In genomic region chr3:30587876-30588275, GRCh38 we compare ENCODE assay signal across 6 cellular contexts.
"Had no signal": no experiment of that assay in that cellular context is flagged by ENCODE, and none has a peak within 500 bp of the region (broad histone marks: within the 10 kb centered on the region; RNA-seq: fewer than 3 reads in every experiment).

No MANE protein-coding gene starts in this region.

- H3K27ac ChIP-seq: HL-60 had no signal

- ATAC-seq: GM23338, HCT116, HepG2 had no signal

- DNase-seq: H9, HFFc6 had no signal

- H3K4me3 ChIP-seq: GM23338 had no signal
